In genomic region chr1:208154040-208154439, GRCh38 we compare ENCODE assay signal across 21 cellular contexts.
DNase-seq lines count a peak whose midpoint lies in the region; ATAC-seq, FAIRE-seq and TF ChIP-seq lines count a peak whose summit lies in the region.
"Had no signal": no experiment of that assay in that cellular context is flagged by ENCODE, and none has a peak within 500 bp of the region (broad histone marks: within the 10 kb centered on the region; RNA-seq: fewer than 3 reads in every experiment).

No MANE protein-coding gene starts in this region.

- no peak overlapping the region for H3K14ac ChIP-seq in H1 (ENCODE audit: insufficient read length)

- no peak overlapping the region for H3K4me2 ChIP-seq in H1 (ENCODE audit: insufficient read depth in 1 of 2, low read depth in 2 of 2, low read length in 2 of 2)
- H3K4me2 ChIP-seq: hepatocyte had no signal

- no peak overlapping the region for H2BK15ac ChIP-seq in H1 (ENCODE audit: low read length)

- DNase-seq in NCI-H1092 (lab: John Stamatoyannopoulos, UW) (peak; percentile 89), NCI-H69 (lab: John Stamatoyannopoulos, UW) (peak; percentile 89), H1 (ENCODE audit: low read depth in 1 of 2, low spot score in 2 of 2) (no peak), vagina (ENCODE audit: extremely low spot score in 2 of 2) (no peak), GM12892 (ENCODE audit: insufficient read length) (no peak)
- DNase-seq in activated T-cell treated with anti-CD3 and anti-CD28 coated beads, Interleukin-2, amount 50 U/mL, for 1 hour: no peak
- DNase-seq: activated CD4-positive, alpha-beta T cell treated with anti-CD3 and anti-CD28 coated beads for 48 hours; activated naive CD4-positive, alpha-beta T cell treated with anti-CD3 and anti-CD28 coated beads for 36 hours; CD8-positive, alpha-beta memory T cell; GM23248; mesenchymal stem cell; MG63; NCI-H524 treated with DMSO at 0.1 percent for 48 hours; stimulated activated naive CD8-positive, alpha-beta T cell treated with anti-CD3 and anti-CD28 coated beads, Interleukin-15, amount 100 ng/mL, for 72 hours had no signal

- H3K79me2 ChIP-seq in ACC112 (ENCODE audit: control insufficient read depth, insufficient read depth, low read length, unreplicated experiment) (peaks cover 25% of the 10 kb centered on the region), H1 (ENCODE audit: control insufficient read depth in 1 of 2, insufficient read depth in 2 of 2, low read length in 2 of 2) (no peaks in the 10 kb centered on the region)

- TF ChIP-seq CTCF in H1 (IDR thresholded peaks at IDR 0.05; ENCODE audit: control extremely low read depth in 1 of 3, insufficient read depth in 1 of 3, low read depth in 1 of 3, low read length in 3 of 3) (no peak), vagina (IDR thresholded peaks at IDR 0.05) (no peak)

- H3K36me3 ChIP-seq in ACC112 (ENCODE audit: insufficient read depth, low read length) (no peaks in the 10 kb centered on the region), H1 (ENCODE audit: control insufficient read depth in 2 of 4, insufficient read depth in 4 of 4, low read length in 3 of 4) (no peaks in the 10 kb centered on the region), vagina (no peaks in the 10 kb centered on the region)
- H3K36me3 ChIP-seq: ascending aorta, MG63, neural progenitor cell had no signal

- no peak overlapping the region for H2AFZ ChIP-seq in ACC112 (ENCODE audit: low read length, unreplicated experiment)
- no peak overlapping the region for H2AFZ ChIP-seq in H1 (ENCODE audit: low read length)
- H2AFZ ChIP-seq: GM23248, hepatocyte, neural progenitor cell had no signal

- CTCF ChIA-PET in H1 (lab: Charles Lee; ENCODE audit: partially characterized antibody): interaction anchor here (0.6 to 4.2 kb wide), 9 partner anchors 13 to 1228 kb away, joined by 3 to 24 read pairs (median 3); no protein-coding TSS in a partner anchor

- ATAC-seq in HG03469 (IDR thresholded peaks at IDR 0.05; ENCODE audit: unreplicated experiment): no peak
- ATAC-seq: stimulated activated naive CD8-positive, alpha-beta T cell treated with anti-CD3 and anti-CD28 coated beads, Interleukin-15, amount 100 ng/mL, for 72 hours had no signal

- H4K8ac ChIP-seq in H1 (ENCODE audit: extremely low read depth, insufficient read depth, low read length): no peak overlapping the region

- H2BK20ac ChIP-seq in H1 (ENCODE audit: low read length): no peak overlapping the region

- no peak overlapping the region for H3K9ac ChIP-seq in H1 (replicated peaks in 1 of 4; ENCODE audit: extremely low read depth in 1 of 4, low read depth in 3 of 4, low read length in 3 of 4)
- H3K9ac ChIP-seq: GM23248, neural progenitor cell had no signal

- H3K9me3 ChIP-seq in H1 (ENCODE audit: insufficient read depth in 2 of 2, low read depth in 1 of 2, low read length in 1 of 2): no peaks in the 10 kb centered on the region
- no peaks in the 10 kb centered on the region for H3K9me3 ChIP-seq in vagina
- H3K9me3 ChIP-seq: ascending aorta, MG63 had no signal

- 91% methylated on average over 6 of the region's 7 CpGs; no CpG with 5 or more reads in 1 of the 2 experiments for WGBS in H1 (ENCODE audit: extremely low coverage in 1 of 2, insufficient coverage in 1 of 2, insufficient read length in 1 of 2, insufficient replicate concordance in 2 of 2, low coverage in 1 of 2, low lambda C conversion rate in 2 of 2, missing lambda C conversion rate in 1 of 2), 2 experiments

- peaks cover 6% of the 10 kb centered on the region; the same call in 1 of the 2 replicates for H3K23me2 ChIP-seq in H1 (ENCODE audit: low read depth, low read length)

- H3K23ac ChIP-seq in H1 (ENCODE audit: insufficient read length): no peak overlapping the region

- no peak overlapping the region for H2BK120ac ChIP-seq in H1 (replicated peaks; ENCODE audit: low read depth, low read length)

- peaks cover 8% of the 10 kb centered on the region for H3K4me1 ChIP-seq in ACC112 (ENCODE audit: control insufficient read depth, insufficient read depth, low read length, unreplicated experiment)
- H3K4me1 ChIP-seq in H1 (replicated peaks in 1 of 4; ENCODE audit: control insufficient read depth in 3 of 4, insufficient read depth in 4 of 4, low read length in 3 of 4): peaks cover 0 to 16% (median 9%) of the 10 kb centered on the region in 4 experiments; a peak in 4 of 7 replicates
- H3K4me1 ChIP-seq in vagina: peaks cover 24% of the 10 kb centered on the region

- H4K5ac ChIP-seq in H1 (ENCODE audit: insufficient read length, low read depth, low read length): no peak overlapping the region

- H3K18ac ChIP-seq in H1 (ENCODE audit: extremely low read depth, low read length): no peak overlapping the region

- POLR2A ChIA-PET in H1 (lab: Charles Lee; ENCODE audit: partially characterized antibody): no interaction called here

- 0 out of 2 replicates have a peak overlapping the region, but pooled peaks have one; percentile 16 for H3K27ac ChIP-seq in ACC112 (ENCODE audit: low read depth, low read length)
- no peak overlapping the region for H3K27ac ChIP-seq in H1 (ENCODE audit: low read depth, low read length)
- H3K27ac ChIP-seq in vagina: no peak overlapping the region
- H3K27ac ChIP-seq: ascending aorta, GM23248, hepatocyte had no signal

- H3K56ac ChIP-seq in H1 (replicated peaks; ENCODE audit: insufficient read length, low read depth, low read length): no peak overlapping the region

- no peaks in the 10 kb centered on the region for H3K79me1 ChIP-seq in H1 (ENCODE audit: low read depth, low read length)

- no peak overlapping the region for H2BK5ac ChIP-seq in H1 (ENCODE audit: low read depth, low read length)

- TF ChIP-seq RAD21 in H1 (IDR thresholded peaks at IDR 0.05 in 1 of 2, conservative IDR thresholded peaks at IDR 0.05 in 1 of 2; ENCODE audit: low read depth in 2 of 2, low read length in 2 of 2): no peak

- no peak overlapping the region for H3K4ac ChIP-seq in H1 (replicated peaks; ENCODE audit: insufficient read length, low read depth, low read length)

- TF ChIP-seq POLR2A in H1 (IDR thresholded peaks at IDR 0.05; ENCODE audit: control extremely low read depth in 1 of 2, low read depth in 2 of 2, low read length in 2 of 2) (no peak), vagina (IDR thresholded peaks at IDR 0.05) (no peak), GM12892 (IDR thresholded peaks at IDR 0.05; ENCODE audit: low read depth, low read length) (no peak)

- H4K20me1 ChIP-seq in H1 (replicated peaks in 1 of 2; ENCODE audit: control insufficient read depth in 1 of 2, insufficient read depth in 2 of 2, low read length in 2 of 2): peaks cover 0 to 4% of the 10 kb centered on the region in 2 experiments

- peak overlapping the region; percentile 18 for H4K91ac ChIP-seq in H1 (replicated peaks; ENCODE audit: insufficient read length, low read length)

- no peak for TF ChIP-seq EP300 in H1 (IDR thresholded peaks at IDR 0.05; ENCODE audit: borderline replicate concordance in 1 of 2, low read depth in 2 of 2, low read length in 2 of 2)

- no peak overlapping the region for H2AK5ac ChIP-seq in H1 (ENCODE audit: low read depth, low read length)

- H3K4me3 ChIP-seq in ACC112 (ENCODE audit: low read depth, low read length) (no peak overlapping the region), H1 (ENCODE audit: extremely low read depth in 1 of 4, insufficient read depth in 2 of 4, low read depth in 3 of 4, low read length in 4 of 4) (no peak overlapping the region), vagina (no peak overlapping the region)
- H3K4me3 ChIP-seq: ascending aorta, GM23248, hepatocyte, MG63, neural progenitor cell had no signal

- 0 out of 2 replicates have a peak overlapping the region, but pooled peaks have one; percentile 9 for H2BK12ac ChIP-seq in H1 (ENCODE audit: low read depth, low read length)

- H3K27me3 ChIP-seq in ACC112 (ENCODE audit: insufficient read depth, low read length): no peaks in the 10 kb centered on the region
- no peaks in the 10 kb centered on the region for H3K27me3 ChIP-seq in H1 (replicated peaks in 1 of 4; ENCODE audit: control insufficient read depth in 3 of 4, extremely low read depth in 1 of 4, insufficient read depth in 3 of 4, low read length in 3 of 4)
- no peaks in the 10 kb centered on the region for H3K27me3 ChIP-seq in vagina
- H3K27me3 ChIP-seq: ascending aorta, hepatocyte, MG63, neural progenitor cell had no signal

- no peak for FAIRE-seq in H1 (lab: Jason Lieb, UNC)
- FAIRE-seq in GM12892 (lab: Jason Lieb, UNC): no peak
- FAIRE-seq: endometrium, keratinocyte had no signal

- intact Hi-C loops in vagina (cut with DNase I): no loop called here

TF ChIP-seq in H1, 55 proteins besides CTCF, POLR2A, EP300 and RAD21:
- TF ChIP-seq TCF12 (IDR thresholded peaks at IDR 0.05; ENCODE audit: low read depth, low read length) (no peak), SIN3A (conservative IDR thresholded peaks at IDR 0.05 in 1 of 2, IDR thresholded peaks at IDR 0.05 in 1 of 2; ENCODE audit: low read depth in 1 of 2, low read length in 2 of 2) (no peak), POLR2AphosphoS5 (IDR thresholded peaks at IDR 0.05; ENCODE audit: low read depth, low read length) (no peak), CEBPB (IDR thresholded peaks at IDR 0.05; ENCODE audit: low read depth, low read length) (no peak), SIX5 (IDR thresholded peaks at IDR 0.05; ENCODE audit: low read depth, low read length) (no peak)

Comparison
In these comparisons a context has a peak if more than half of its experiments do, and no peak if none do; other contexts are left out.
1. DNase-seq: peak in NCI-H1092 (single experiment) and NCI-H69 (single experiment); none in H1 (0 of 2), vagina (0 of 2), activated T-cell treated with anti-CD3 and anti-CD28 coated beads, Interleukin-2, amount 50 U/mL, for 1 hour (single experiment) and GM12892 (single experiment).